ENCODE assay signal across 8 cellular contexts in genomic region chr21:34022557-34023335, GRCh38. TPM values are rescaled to one million over a fixed set of nuclear protein-coding genes. Genes with fewer than 3 reads are reported as not detected.
DNase-seq lines count a peak whose midpoint lies in the region; ATAC-seq and TF ChIP-seq lines count a peak whose summit lies in the region.

No MANE protein-coding gene starts in this region.

- H3K36me3 Mint-ChIP-seq in CD14-positive monocyte, result no peaks in the 10 kb centered on the region

- H3K27ac Mint-ChIP-seq in CD14-positive monocyte, result no peak overlapping the region

- TF ChIP-seq CTCF in CD14-positive monocyte (IDR thresholded peaks at IDR 0.05) (no peak), mucosa of descending colon (IDR thresholded peaks at IDR 0.05) (no peak)

- H3K4me1 ChIP-seq in mucosa of descending colon (ENCODE audit: low read depth), result no peaks in the 10 kb centered on the region

- H3K36me3 ChIP-seq in mucosa of descending colon (ENCODE audit: low read depth), result no peaks in the 10 kb centered on the region

- H3K4me1 Mint-ChIP-seq in CD14-positive monocyte, result peaks cover 34% of the 10 kb centered on the region

- DNase-seq in CD14-positive monocyte (ENCODE audit: low spot score) (peak; percentile 83), Kasumi-1 (lab: John Stamatoyannopoulos, UW) (peak; percentile 31 to 54), mucosa of descending colon (peak in 1 of 3 donors; percentile 19), hepatic stellate cell (ENCODE audit: low spot score) (no peak)
- peak; percentile 59 for DNase-seq in activated CD4-positive, alpha-beta T cell treated with anti-CD3 and anti-CD28 coated beads for 48 hours

- H3K4me3 Mint-ChIP-seq in CD14-positive monocyte, result no peak overlapping the region

- no peak overlapping the region for H3K4me3 ChIP-seq in mucosa of descending colon

- H3K27me3 Mint-ChIP-seq in CD14-positive monocyte (ENCODE audit: low read depth in 3 of 3), result peaks cover 0 to 5% (median 2%) of the 10 kb centered on the region in 3 donors

- intact Hi-C loops in CD14-positive monocyte (cut with micrococcal nuclease) (loop anchor here (2.0 to 10.0 kb wide), 6 partner anchors 45 to 180 kb away; partner anchors contain the start of genes MRPS6 (in 1 of the 2) and SLC5A3 (in 1 of the 2)), mucosa of descending colon (cut with DNase I, micrococcal nuclease) (no loop called here)

- ATAC-seq in mucosa of descending colon, result peak; percentile 21
- ATAC-seq in GM18520 (IDR thresholded peaks at IDR 0.05; ENCODE audit: unreplicated experiment), result no peak
- ATAC-seq in HG03095 (IDR thresholded peaks at IDR 0.05; ENCODE audit: unreplicated experiment), result no peak
- ATAC-seq in HG03439 (IDR thresholded peaks at IDR 0.05; ENCODE audit: unreplicated experiment), result no peak

- H3K9me3 ChIP-seq in mucosa of descending colon, result peaks cover 3% of the 10 kb centered on the region

- H3K9me3 Mint-ChIP-seq in CD14-positive monocyte, result peaks cover 0 to 5% (median 0%) of the 10 kb centered on the region in 7 donors

RNA-seq across cellular contexts. Expression of gene MRPS6, which starts 50.6 kb away (rescaled TPM):
- polyA plus RNA-seq in CD14-positive monocyte, result 100 to 1,000 TPM; 101 to 124 TPM
- total RNA-seq in mucosa of descending colon, result 100 to 1,000 TPM in 1 of 3 donors, 10 to 100 TPM in 2; 38.7 to 102 (median 42.6) TPM

RNA-seq across cellular contexts. Expression of gene SLC5A3, which starts 50.6 kb away (rescaled TPM):
- 1 to 10 TPM; 1.2 to 1.6 TPM for polyA plus RNA-seq in CD14-positive monocyte
- 10 to 100 TPM; 16.5 to 39.3 (median 19.9) TPM for total RNA-seq in mucosa of descending colon

Comparison
In these comparisons a context has a peak if more than half of its experiments do, and no peak if none do; other contexts are left out.
1. intact Hi-C loops: an anchor here in CD14-positive monocyte (2.0 to 10.0 kb wide); none called in mucosa of descending colon.